1 cellular context compared by ENCODE assay signal in the genomic region with DNA sequence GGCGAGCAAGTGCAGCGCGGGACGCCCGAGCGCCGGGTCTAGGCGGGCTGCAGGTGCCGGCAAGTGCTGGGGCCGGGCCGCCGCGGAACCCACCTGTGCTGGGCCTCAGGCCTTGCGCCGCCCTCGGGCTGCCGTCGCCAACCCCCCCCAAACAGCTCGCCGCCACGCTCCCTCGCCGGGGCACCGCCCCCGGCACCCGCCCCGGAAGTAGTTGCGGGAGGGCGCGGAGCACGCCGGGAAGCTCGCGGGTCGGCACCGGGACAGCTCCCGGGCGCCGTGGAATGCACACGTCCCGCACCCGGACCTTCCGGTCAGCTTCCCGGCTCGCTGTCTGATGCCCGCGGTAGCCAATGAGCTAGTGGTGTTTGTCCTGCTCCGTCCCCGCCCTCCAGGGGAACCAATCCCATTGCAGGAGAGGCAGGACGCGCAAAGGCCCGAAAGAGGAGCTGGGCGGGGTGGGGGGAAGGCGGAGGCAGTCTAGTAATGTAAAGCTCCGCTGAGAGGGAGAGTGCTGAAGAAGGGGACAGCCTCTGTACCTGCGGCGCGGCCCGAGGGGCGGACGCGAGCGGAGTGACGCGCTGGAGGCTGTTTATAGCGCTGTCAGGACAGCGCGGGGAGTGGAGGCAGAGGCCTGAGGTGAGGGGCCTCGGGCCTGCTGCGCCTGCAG.
TF ChIP-seq lines count a peak whose summit lies in the region.

TSS of gene ANKS3 (minus strand) at position 209 of the 667 bp plus-strand sequence. CDS start 4,122 bp downstream, outside the sequence.
TSS of gene DNAAF8 (plus strand) at position 475 of the 667 bp plus-strand sequence. CDS start 1,978 bp downstream, outside the sequence.

TF ChIP-seq in K562, 482 proteins besides CTCF, POLR2A, EP300 and RAD21 (continued from another document and continues in another):
- TF ChIP-seq ZNF318 (IDR thresholded peaks at IDR 0.05; ENCODE audit: borderline replicate concordance in 1 of 2, low read depth in 1 of 2) (no peak), MYC (IDR thresholded peaks at IDR 0.05; ENCODE audit: low read depth, low read length) (peak; percentile 90), MYC (CRISPR knock-in tag; IDR thresholded peaks at IDR 0.05; ENCODE audit: borderline replicate concordance, low read depth) (0 out of 2 replicates have a peak, but pooled peaks have one; percentile 57), NONO (IDR thresholded peaks at IDR 0.05; ENCODE audit: low read depth in 2 of 2, low read length in 1 of 2) (no peak), NR1H2 (CRISPR knock-in tag; IDR thresholded peaks at IDR 0.05) (no peak), HLTF (IDR thresholded peaks at IDR 0.05) (no peak), GTF2A2 (tag; IDR thresholded peaks at IDR 0.05) (no peak), CEBPG (CRISPR knock-in tag; IDR thresholded peaks at IDR 0.05) (no peak), CEBPG (tag; conservative IDR thresholded peaks at IDR 0.05 in 1 of 2, IDR thresholded peaks at IDR 0.05 in 1 of 2) (no peak), ARID1B (IDR thresholded peaks at IDR 0.05) (no peak), GTF3C2 (IDR thresholded peaks at IDR 0.05; ENCODE audit: borderline replicate concordance, extremely low read depth, insufficient read length) (no peak), DIDO1 (tag; IDR thresholded peaks at IDR 0.05; ENCODE audit: low read depth) (no peak), TARDBP (IDR thresholded peaks at IDR 0.05) (no peak), DEAF1 (CRISPR knock-in tag; IDR thresholded peaks at IDR 0.05) (no peak), ZNF23 (CRISPR knock-in tag; IDR thresholded peaks at IDR 0.05) (no peak), ZNF551 (CRISPR knock-in tag; IDR thresholded peaks at IDR 0.05) (no peak), TGIF2 (CRISPR knock-in tag; IDR thresholded peaks at IDR 0.05) (no peak; the same call in 1 of the 2 replicates), ZEB2 (IDR thresholded peaks at IDR 0.05) (no peak), PML (IDR thresholded peaks at IDR 0.05; ENCODE audit: low read length) (no peak), MIER1 (IDR thresholded peaks at IDR 0.05; ENCODE audit: low read depth) (no peak), TFAM (CRISPR knock-in tag; conservative IDR thresholded peaks at IDR 0.05) (no peak), ZNF79 (CRISPR knock-in tag; IDR thresholded peaks at IDR 0.05; ENCODE audit: low read depth) (no peak), PHF20 (IDR thresholded peaks at IDR 0.05; ENCODE audit: partially characterized antibody) (peak; percentile 63), MCM5 (IDR thresholded peaks at IDR 0.05; ENCODE audit: low read depth) (no peak), MAFK (IDR thresholded peaks at IDR 0.05; ENCODE audit: low read length) (no peak), ZBTB11 (CRISPR knock-in tag; IDR thresholded peaks at IDR 0.05) (peak; percentile 83 to 94 (median 86); a peak in 5 of 6 replicates), ZFP30 (CRISPR knock-in tag; IDR thresholded peaks at IDR 0.05; ENCODE audit: borderline replicate concordance) (no peak), ZZZ3 (IDR thresholded peaks at IDR 0.05) (no peak), PCBP1 (IDR thresholded peaks at IDR 0.05; ENCODE audit: low read depth, low read length, poor library complexity, severe bottlenecking) (no peak), ZNF217 (CRISPR knock-in tag; IDR thresholded peaks at IDR 0.05) (no peak), ZNF584 (CRISPR knock-in tag; IDR thresholded peaks at IDR 0.05; ENCODE audit: low read depth) (no peak), E2F1 (CRISPR knock-in tag; IDR thresholded peaks at IDR 0.05) (no peak; the same call in 1 of the 2 replicates)
- TF ChIP-seq, protein P1, sequence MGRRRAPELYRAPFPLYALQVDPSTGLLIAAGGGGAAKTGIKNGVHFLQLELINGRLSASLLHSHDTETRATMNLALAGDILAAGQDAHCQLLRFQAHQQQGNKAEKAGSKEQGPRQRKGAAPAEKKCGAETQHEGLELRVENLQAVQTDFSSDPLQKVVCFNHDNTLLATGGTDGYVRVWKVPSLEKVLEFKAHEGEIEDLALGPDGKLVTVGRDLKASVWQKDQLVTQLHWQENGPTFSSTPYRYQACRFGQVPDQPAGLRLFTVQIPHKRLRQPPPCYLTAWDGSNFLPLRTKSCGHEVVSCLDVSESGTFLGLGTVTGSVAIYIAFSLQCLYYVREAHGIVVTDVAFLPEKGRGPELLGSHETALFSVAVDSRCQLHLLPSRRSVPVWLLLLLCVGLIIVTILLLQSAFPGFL (CRISPR knock-in tag; IDR thresholded peaks at IDR 0.05), result no peak
- TF ChIP-seq, protein P2, sequence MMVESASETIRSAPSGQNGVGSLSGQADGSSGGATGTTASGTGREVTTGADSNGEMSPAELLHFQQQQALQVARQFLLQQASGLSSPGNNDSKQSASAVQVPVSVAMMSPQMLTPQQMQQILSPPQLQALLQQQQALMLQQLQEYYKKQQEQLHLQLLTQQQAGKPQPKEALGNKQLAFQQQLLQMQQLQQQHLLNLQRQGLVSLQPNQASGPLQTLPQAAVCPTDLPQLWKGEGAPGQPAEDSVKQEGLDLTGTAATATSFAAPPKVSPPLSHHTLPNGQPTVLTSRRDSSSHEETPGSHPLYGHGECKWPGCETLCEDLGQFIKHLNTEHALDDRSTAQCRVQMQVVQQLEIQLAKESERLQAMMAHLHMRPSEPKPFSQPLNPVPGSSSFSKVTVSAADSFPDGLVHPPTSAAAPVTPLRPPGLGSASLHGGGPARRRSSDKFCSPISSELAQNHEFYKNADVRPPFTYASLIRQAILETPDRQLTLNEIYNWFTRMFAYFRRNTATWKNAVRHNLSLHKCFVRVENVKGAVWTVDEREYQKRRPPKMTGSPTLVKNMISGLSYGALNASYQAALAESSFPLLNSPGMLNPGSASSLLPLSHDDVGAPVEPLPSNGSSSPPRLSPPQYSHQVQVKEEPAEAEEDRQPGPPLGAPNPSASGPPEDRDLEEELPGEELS (CRISPR knock-in tag; IDR thresholded peaks at IDR 0.05; ENCODE audit: borderline replicate concordance), result 0 out of 2 replicates have a peak, but pooled peaks have one; percentile 14
- TF ChIP-seq, protein P3, sequence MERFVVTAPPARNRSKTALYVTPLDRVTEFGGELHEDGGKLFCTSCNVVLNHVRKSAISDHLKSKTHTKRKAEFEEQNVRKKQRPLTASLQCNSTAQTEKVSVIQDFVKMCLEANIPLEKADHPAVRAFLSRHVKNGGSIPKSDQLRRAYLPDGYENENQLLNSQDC (CRISPR knock-in tag; IDR thresholded peaks at IDR 0.05), result no peak
